8 cellular contexts compared by ENCODE assay signal in genomic region chr12:4118017-4118510, GRCh38.
DNase-seq lines count a peak whose midpoint lies in the region; ATAC-seq and TF ChIP-seq lines count a peak whose summit lies in the region.
"Had no signal": no experiment of that assay in that cellular context is flagged by ENCODE, and none has a peak within 500 bp of the region (broad histone marks: within the 10 kb centered on the region; RNA-seq: fewer than 3 reads in every experiment).

No MANE protein-coding gene starts in this region.

- ATAC-seq in GM18520 (IDR thresholded peaks at IDR 0.05; ENCODE audit: unreplicated experiment) (peak; percentile 30), HG02571 (IDR thresholded peaks at IDR 0.05; ENCODE audit: unreplicated experiment) (peak; percentile 43), natural killer cell (peak; percentile 61 to 68 (median 66))
- ATAC-seq: psoas muscle had no signal

- peak overlapping the region in 1 of 2 donors; percentile 44 for H3K27ac Mint-ChIP-seq in natural killer cell

- H3K9me3 ChIP-seq in colonic mucosa = no peaks in the 10 kb centered on the region
- H3K9me3 ChIP-seq: psoas muscle had no signal

- DNase-seq in NCI-H2029 (lab: John Stamatoyannopoulos, UW) (peak; percentile 12), colonic mucosa (peak; percentile 86), natural killer cell (no peak), cerebellar nuclear complex (lab: John Stamatoyannopoulos, UW) (no peak), HK-2 (ENCODE audit: unreplicated experiment) (no peak)

- peaks cover 16% of the 10 kb centered on the region for H3K4me1 ChIP-seq in colonic mucosa
- H3K4me1 ChIP-seq: psoas muscle had no signal

- no peaks in the 10 kb centered on the region for H3K36me3 ChIP-seq in colonic mucosa

- H3K27ac ChIP-seq in colonic mucosa = peak overlapping the region; percentile 77
- H3K27ac ChIP-seq: psoas muscle had no signal

- peak overlapping the region in 1 of 2 donors; percentile 68 for H3K9ac ChIP-seq in colonic mucosa (ENCODE audit: low read depth in 2 of 2, low read length in 2 of 2)

- H3K4me1 Mint-ChIP-seq in natural killer cell = peaks cover 19 to 32% of the 10 kb centered on the region in 2 donors

- H3K9me3 Mint-ChIP-seq in natural killer cell = no peaks in the 10 kb centered on the region

- peak overlapping the region; percentile 72 for H3K4me3 Mint-ChIP-seq in natural killer cell

- no peaks in the 10 kb centered on the region for H3K27me3 ChIP-seq in colonic mucosa

- intact Hi-C loops in colonic mucosa (cut with DNase I) = no loop called here
- intact Hi-C loops in natural killer cell (cut with micrococcal nuclease) = no loop called here

- TF ChIP-seq CTCF in colonic mucosa (IDR thresholded peaks at IDR 0.05) (no peak), natural killer cell (IDR thresholded peaks at IDR 0.05) (no peak)

- no peak overlapping the region for H3K4me3 ChIP-seq in colonic mucosa
- H3K4me3 ChIP-seq: psoas muscle had no signal

- H3K27me3 Mint-ChIP-seq in natural killer cell (ENCODE audit: low read depth in 2 of 2) = peaks cover 0 to 15% of the 10 kb centered on the region in 2 donors

- no peaks in the 10 kb centered on the region for H3K36me3 Mint-ChIP-seq in natural killer cell

Comparison
In these comparisons a context has a peak if more than half of its experiments do, and no peak if none do; other contexts are left out.
1. DNase-seq: peak in NCI-H2029 (single experiment) and colonic mucosa (single experiment); none in natural killer cell (single experiment), cerebellar nuclear complex (0 of 2) and HK-2 (single experiment).
2. Peak in every context shown above with its lines, with median percentiles within 50 percentile points of each other: ATAC-seq.